1 cellular context compared by ENCODE assay signal in the genomic region with DNA sequence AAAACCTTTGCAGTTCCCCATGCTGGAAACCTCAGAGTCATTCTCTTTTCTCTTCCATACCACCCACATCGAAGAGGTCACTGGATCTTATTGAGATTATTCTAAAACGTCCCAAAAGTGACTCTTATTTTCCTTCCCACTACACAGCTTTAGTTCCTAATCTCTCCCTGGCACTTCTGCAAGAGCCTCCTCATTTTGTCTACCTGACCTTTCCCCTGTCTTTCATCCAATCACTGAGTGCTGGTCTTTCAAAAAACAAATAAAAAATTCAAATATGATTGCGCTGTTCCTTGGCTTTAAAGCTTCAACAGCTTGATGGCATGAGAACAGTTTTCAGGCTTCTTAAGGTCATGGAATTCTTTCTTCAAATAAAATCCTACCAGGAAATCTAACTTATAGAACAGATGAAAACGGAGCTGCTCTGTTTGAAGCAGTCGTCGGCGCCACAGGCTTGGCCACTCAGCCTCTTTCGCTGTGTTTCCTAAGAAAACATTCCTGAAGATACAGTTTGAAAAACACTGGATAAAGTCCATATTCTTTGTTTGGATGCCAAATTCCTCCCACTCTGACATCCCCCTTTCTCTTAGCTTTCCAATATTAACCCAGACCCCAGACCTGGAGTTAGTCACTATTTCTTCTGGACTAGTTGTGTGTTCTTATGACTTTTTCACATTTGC.
TF ChIP-seq lines count a peak whose summit lies in the region.

No MANE protein-coding gene starts in this region.

TF ChIP-seq in HepG2, 621 proteins besides CTCF, POLR2A, EP300 and RAD21 (continued from another document and continues in another):
- TF ChIP-seq, protein P1, sequence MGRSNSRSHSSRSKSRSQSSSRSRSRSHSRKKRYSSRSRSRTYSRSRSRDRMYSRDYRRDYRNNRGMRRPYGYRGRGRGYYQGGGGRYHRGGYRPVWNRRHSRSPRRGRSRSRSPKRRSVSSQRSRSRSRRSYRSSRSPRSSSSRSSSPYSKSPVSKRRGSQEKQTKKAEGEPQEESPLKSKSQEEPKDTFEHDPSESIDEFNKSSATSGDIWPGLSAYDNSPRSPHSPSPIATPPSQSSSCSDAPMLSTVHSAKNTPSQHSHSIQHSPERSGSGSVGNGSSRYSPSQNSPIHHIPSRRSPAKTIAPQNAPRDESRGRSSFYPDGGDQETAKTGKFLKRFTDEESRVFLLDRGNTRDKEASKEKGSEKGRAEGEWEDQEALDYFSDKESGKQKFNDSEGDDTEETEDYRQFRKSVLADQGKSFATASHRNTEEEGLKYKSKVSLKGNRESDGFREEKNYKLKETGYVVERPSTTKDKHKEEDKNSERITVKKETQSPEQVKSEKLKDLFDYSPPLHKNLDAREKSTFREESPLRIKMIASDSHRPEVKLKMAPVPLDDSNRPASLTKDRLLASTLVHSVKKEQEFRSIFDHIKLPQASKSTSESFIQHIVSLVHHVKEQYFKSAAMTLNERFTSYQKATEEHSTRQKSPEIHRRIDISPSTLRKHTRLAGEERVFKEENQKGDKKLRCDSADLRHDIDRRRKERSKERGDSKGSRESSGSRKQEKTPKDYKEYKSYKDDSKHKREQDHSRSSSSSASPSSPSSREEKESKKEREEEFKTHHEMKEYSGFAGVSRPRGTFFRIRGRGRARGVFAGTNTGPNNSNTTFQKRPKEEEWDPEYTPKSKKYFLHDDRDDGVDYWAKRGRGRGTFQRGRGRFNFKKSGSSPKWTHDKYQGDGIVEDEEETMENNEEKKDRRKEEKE (IDR thresholded peaks at IDR 0.05) = no peak
- TF ChIP-seq ZBTB26 (CRISPR knock-in tag; IDR thresholded peaks at IDR 0.05; ENCODE audit: borderline replicate concordance) = no peak
- no peak for TF ChIP-seq KLF6 (CRISPR knock-in tag; IDR thresholded peaks at IDR 0.05)
- no peak for TF ChIP-seq MAF1 (CRISPR knock-in tag; IDR thresholded peaks at IDR 0.05; ENCODE audit: borderline replicate concordance)
- TF ChIP-seq, protein P2, sequence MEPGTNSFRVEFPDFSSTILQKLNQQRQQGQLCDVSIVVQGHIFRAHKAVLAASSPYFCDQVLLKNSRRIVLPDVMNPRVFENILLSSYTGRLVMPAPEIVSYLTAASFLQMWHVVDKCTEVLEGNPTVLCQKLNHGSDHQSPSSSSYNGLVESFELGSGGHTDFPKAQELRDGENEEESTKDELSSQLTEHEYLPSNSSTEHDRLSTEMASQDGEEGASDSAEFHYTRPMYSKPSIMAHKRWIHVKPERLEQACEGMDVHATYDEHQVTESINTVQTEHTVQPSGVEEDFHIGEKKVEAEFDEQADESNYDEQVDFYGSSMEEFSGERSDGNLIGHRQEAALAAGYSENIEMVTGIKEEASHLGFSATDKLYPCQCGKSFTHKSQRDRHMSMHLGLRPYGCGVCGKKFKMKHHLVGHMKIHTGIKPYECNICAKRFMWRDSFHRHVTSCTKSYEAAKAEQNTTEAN (CRISPR knock-in tag; conservative IDR thresholded peaks at IDR 0.05) = no peak
- TF ChIP-seq U2AF1 (optimal IDR thresholded peaks at IDR 0.05; ENCODE audit: low read depth, low read length) = no peak
- TF ChIP-seq ZBTB1 (CRISPR knock-in tag; IDR thresholded peaks at IDR 0.05; ENCODE audit: borderline replicate concordance) = no peak
- no peak for TF ChIP-seq GMEB2 (CRISPR knock-in tag; IDR thresholded peaks at IDR 0.05; ENCODE audit: low read depth)
- TF ChIP-seq NR2C2 (CRISPR knock-in tag; IDR thresholded peaks at IDR 0.05; ENCODE audit: borderline replicate concordance) = 0 out of 2 replicates have a peak, but pooled peaks have one; percentile 24
- TF ChIP-seq ZNF720 (CRISPR knock-in tag; IDR thresholded peaks at IDR 0.05) = no peak
- no peak for TF ChIP-seq NFKBIZ (CRISPR knock-in tag; IDR thresholded peaks at IDR 0.05)
- TF ChIP-seq ZNF414 (CRISPR knock-in tag; IDR thresholded peaks at IDR 0.05) = no peak
- TF ChIP-seq ONECUT2 (CRISPR knock-in tag; IDR thresholded peaks at IDR 0.05) = no peak
- peak; percentile 30 for TF ChIP-seq ASH2L (IDR thresholded peaks at IDR 0.05; ENCODE audit: insufficient read length, low read depth, low read length)
- TF ChIP-seq TRAFD1 (CRISPR knock-in tag; IDR thresholded peaks at IDR 0.05; ENCODE audit: borderline replicate concordance) = no peak
- no peak for TF ChIP-seq KDM1A (CRISPR knock-in tag; IDR thresholded peaks at IDR 0.05)
- TF ChIP-seq, protein P3, sequence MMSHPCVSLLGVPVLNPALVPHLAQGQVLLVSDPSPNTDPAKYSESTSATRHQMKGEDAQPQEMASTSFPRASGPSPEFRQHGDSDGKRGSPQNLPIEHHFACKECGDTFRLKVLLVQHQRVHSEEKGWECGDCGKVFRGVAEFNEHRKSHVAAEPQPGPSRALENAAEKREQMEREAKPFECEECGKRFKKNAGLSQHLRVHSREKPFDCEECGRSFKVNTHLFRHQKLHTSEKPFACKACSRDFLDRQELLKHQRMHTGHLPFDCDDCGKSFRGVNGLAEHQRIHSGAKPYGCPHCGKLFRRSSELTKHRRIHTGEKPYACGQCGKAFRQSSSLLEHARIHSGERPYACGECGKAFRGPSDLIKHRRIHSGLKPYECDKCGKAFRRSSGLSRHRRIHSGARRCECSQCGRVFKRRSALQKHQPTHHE (CRISPR knock-in tag; IDR thresholded peaks at IDR 0.05; ENCODE audit: borderline replicate concordance) = no peak
- no peak for TF ChIP-seq UBTF (CRISPR knock-in tag; IDR thresholded peaks at IDR 0.05)
- TF ChIP-seq HDAC2 (CRISPR knock-in tag; IDR thresholded peaks at IDR 0.05) = no peak
- no peak for TF ChIP-seq TERF1 (CRISPR knock-in tag; IDR thresholded peaks at IDR 0.05)
- TF ChIP-seq BCL6 (CRISPR knock-in tag; IDR thresholded peaks at IDR 0.05) = peak; percentile 59; the same call in 1 of the 2 replicates
- no peak for TF ChIP-seq ZNF10 (CRISPR knock-in tag; IDR thresholded peaks at IDR 0.05; ENCODE audit: borderline replicate concordance, low read depth)
- no peak for TF ChIP-seq ZNF407 (CRISPR knock-in tag; IDR thresholded peaks at IDR 0.05; ENCODE audit: not compliant biosample characterization)
- peak; percentile 23 for TF ChIP-seq TEAD3 (CRISPR knock-in tag; optimal IDR thresholded peaks at IDR 0.05; ENCODE audit: borderline replicate concordance)
